11 cellular contexts compared by ENCODE assay signal in the genomic region with DNA sequence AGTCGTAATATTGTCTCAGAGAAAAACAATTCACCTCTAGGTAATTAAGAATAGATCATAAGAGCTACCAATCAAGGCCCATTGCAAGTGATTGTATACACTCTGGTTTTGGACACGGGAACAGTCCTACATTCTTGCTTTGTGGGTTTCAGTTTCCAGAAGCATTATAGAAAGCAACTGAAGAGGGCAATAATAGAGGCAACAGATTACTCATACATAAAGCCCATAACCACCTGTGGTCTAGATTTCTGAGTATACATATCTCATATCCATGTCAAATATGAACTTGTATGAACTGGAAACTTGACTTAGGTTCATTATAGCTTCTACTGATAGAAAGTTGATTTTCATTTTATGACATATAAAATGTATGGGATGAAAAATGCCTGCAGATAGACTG.
DNase-seq lines count a peak whose midpoint lies in the region; ATAC-seq and TF ChIP-seq lines count a peak whose summit lies in the region.
"Had no signal": no experiment of that assay in that cellular context is flagged by ENCODE, and none has a peak within 500 bp of the region (broad histone marks: within the 10 kb centered on the region; RNA-seq: fewer than 3 reads in every experiment).

No MANE protein-coding gene starts in this region.

- peak in 1 of 2 donors; percentile 8 for DNase-seq in activated naive CD4-positive, alpha-beta T cell treated with anti-CD3 and anti-CD28 coated beads, Interleukin-2, amount 50 U/mL, for 72 hours (ENCODE audit: low spot score in 2 of 2)
- DNase-seq in colonic mucosa (no peak), adrenal gland (no peak), chondrocyte (ENCODE audit: low spot score) (no peak)
- DNase-seq: activated CD8-positive, alpha-beta memory T cell treated with anti-CD3 and anti-CD28 coated beads, Interleukin-2, amount 50 U/mL, for 4 hours; NCI-H2029; nucleus accumbens; SIG-M5 had no signal

- intact Hi-C loops in colonic mucosa (cut with DNase I): no loop called here
- intact Hi-C loops in adrenal gland (cut with DNase I): no loop called here

- ATAC-seq in GM18868 (IDR thresholded peaks at IDR 0.05; ENCODE audit: unreplicated experiment) (peak; percentile 99), GM21367 (IDR thresholded peaks at IDR 0.05; ENCODE audit: unreplicated experiment) (peak; percentile 94), HG03066 (IDR thresholded peaks at IDR 0.05; ENCODE audit: low read depth, unreplicated experiment) (peak; percentile 98)
- peak; percentile 96 to 97 for ATAC-seq in activated naive CD4-positive, alpha-beta T cell treated with anti-CD3 and anti-CD28 coated beads, Interleukin-2, amount 50 U/mL, for 72 hours

- TF ChIP-seq CTCF in colonic mucosa (IDR thresholded peaks at IDR 0.05) (no peak), adrenal gland (IDR thresholded peaks at IDR 0.05) (no peak), chondrocyte (IDR thresholded peaks at IDR 0.05) (no peak)

- H3K27ac ChIP-seq in colonic mucosa: no peak overlapping the region
- H3K27ac ChIP-seq in adrenal gland: no peak overlapping the region

- H3K4me3 Mint-ChIP-seq in chondrocyte (ENCODE audit: unreplicated experiment): no peak overlapping the region

- no peak for TF ChIP-seq POLR2A in adrenal gland (IDR thresholded peaks at IDR 0.05)

- H3K27me3 ChIP-seq in colonic mucosa: no peaks in the 10 kb centered on the region
- H3K27me3 ChIP-seq in adrenal gland: no peaks in the 10 kb centered on the region

- no peaks in the 10 kb centered on the region for H3K9me3 Mint-ChIP-seq in activated naive CD4-positive, alpha-beta T cell treated with anti-CD3 and anti-CD28 coated beads, Interleukin-2, amount 50 U/mL, for 72 hours
- no peaks in the 10 kb centered on the region for H3K9me3 Mint-ChIP-seq in chondrocyte (ENCODE audit: low read depth)

- 94 to 100% (median 97%) methylated on average over 2 of the region's 2 CpGs for WGBS in adrenal gland, 4 donors

- H3K36me3 ChIP-seq in colonic mucosa (no peaks in the 10 kb centered on the region), adrenal gland (replicated peaks in 1 of 2) (peaks cover 0 to 4% of the 10 kb centered on the region in 2 donors)

- H3K4me3 ChIP-seq in colonic mucosa: no peak overlapping the region
- H3K4me3 ChIP-seq in adrenal gland: no peak overlapping the region

- H3K27ac Mint-ChIP-seq in activated naive CD4-positive, alpha-beta T cell treated with anti-CD3 and anti-CD28 coated beads, Interleukin-2, amount 50 U/mL, for 72 hours: peak overlapping the region; percentile 19 to 44
- no peak overlapping the region for H3K27ac Mint-ChIP-seq in chondrocyte (ENCODE audit: unreplicated experiment)

- no peak overlapping the region for H3K9ac ChIP-seq in colonic mucosa (ENCODE audit: low read depth in 2 of 2, low read length in 2 of 2)

- H3K4me1 Mint-ChIP-seq in chondrocyte (ENCODE audit: low read depth): peaks cover 15% of the 10 kb centered on the region

- H3K36me3 Mint-ChIP-seq in activated naive CD4-positive, alpha-beta T cell treated with anti-CD3 and anti-CD28 coated beads, Interleukin-2, amount 50 U/mL, for 72 hours: peaks cover 33 to 59% of the 10 kb centered on the region in 2 donors
- peaks cover 20% of the 10 kb centered on the region for H3K36me3 Mint-ChIP-seq in chondrocyte (ENCODE audit: low read depth)

- H3K27me3 Mint-ChIP-seq in chondrocyte (ENCODE audit: low read depth): no peaks in the 10 kb centered on the region

- no peaks in the 10 kb centered on the region for H3K4me1 ChIP-seq in colonic mucosa
- peaks cover 0 to 17% of the 10 kb centered on the region in 2 donors for H3K4me1 ChIP-seq in adrenal gland (replicated peaks in 1 of 2)

- H3K9me3 ChIP-seq in colonic mucosa (no peaks in the 10 kb centered on the region), adrenal gland (replicated peaks in 1 of 3) (no peaks in the 10 kb centered on the region)
